Comparison of ENCODE assay signal across 27 cellular contexts in the genomic region with DNA sequence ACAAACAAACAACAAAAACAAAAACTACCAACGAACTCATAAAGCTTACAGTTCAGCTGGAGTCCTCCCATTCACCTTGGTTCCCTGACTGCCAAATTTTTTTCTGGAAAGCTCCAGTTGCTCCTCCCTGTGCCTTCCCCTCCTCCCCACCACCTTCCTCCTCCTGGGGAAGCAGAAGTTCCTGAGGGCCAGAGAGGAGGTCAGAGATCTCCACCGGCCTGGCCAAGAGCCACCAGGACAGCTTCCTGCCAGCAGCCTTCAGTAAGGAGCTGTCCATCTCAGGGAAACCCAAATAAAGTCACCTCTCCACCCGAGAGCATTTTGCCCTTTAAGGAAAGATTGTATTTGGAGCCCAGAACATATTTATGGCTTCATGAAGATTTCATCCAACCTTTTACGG. TPM values are rescaled to one million over a fixed set of nuclear protein-coding genes. Genes with fewer than 3 reads are reported as not detected.
"Had no signal": no experiment of that assay in that cellular context is flagged by ENCODE, and none has a peak within 500 bp of the region (broad histone marks: within the 10 kb centered on the region; RNA-seq: fewer than 3 reads in every experiment).

No MANE protein-coding gene starts in this region.

- DNase-seq: activated CD4-positive, alpha-beta T cell treated with anti-CD3 and anti-CD28 coated beads, Interleukin-2, amount 10 ng/mL, durations not matched to agents 7 days and 5 days; activated CD4-positive, CD25-positive, alpha-beta regulatory T cell treated with anti-CD3 and anti-CD28 coated beads, Interleukin-2, amount 50 U/mL, for 72 hours; activated CD8-positive, alpha-beta memory T cell treated with anti-CD3 and anti-CD28 coated beads, Interleukin-2, amount 10 ng/mL, durations not matched to agents 7 days and 5 days; activated CD8-positive, alpha-beta T cell treated with anti-CD3 and anti-CD28 coated beads for 36 hours; activated effector memory CD4-positive, alpha-beta T cell treated with anti-CD3 and anti-CD28 coated beads, Interleukin-2, amount 50 U/mL, for 16 hours; activated naive CD4-positive, alpha-beta T cell treated with anti-CD3 and anti-CD28 coated beads, Interleukin-2, amount 10 ng/mL, durations not matched to agents 7 days and 5 days; activated T-cell treated with anti-CD3 and anti-CD28 coated beads for 4 hours; effector CD4-positive, alpha-beta T cell; foreskin keratinocyte; hippocampal formation; kidney glomerular epithelial cell; mesenchymal stem cell; naive B cell; pancreas; psoas muscle; small intestine; stimulated activated CD4-positive, alpha-beta T cell treated with anti-CD3 and anti-CD28 coated beads, Interleukin-15, amount 100 ng/mL, for 24 hours; stomach; T-helper 1 cell; testis; upper lobe of left lung; WERI-Rb-1 had no signal

- H3K9me3 ChIP-seq: neutrophil, pancreas, psoas muscle, stomach, testis, upper lobe of left lung had no signal

- H3K27me3 ChIP-seq: foreskin keratinocyte, pancreas, stomach, testis, upper lobe of left lung had no signal

- ATAC-seq: activated CD8-positive, alpha-beta memory T cell treated with anti-CD3 and anti-CD28 coated beads, Interleukin-2, amount 10 ng/mL, durations not matched to agents 7 days and 5 days; activated CD8-positive, alpha-beta T cell treated with anti-CD3 and anti-CD28 coated beads for 36 hours; foreskin keratinocyte; pancreas; psoas muscle; sciatic nerve; stimulated activated memory B cell treated with anti-CD40 and anti-IgM and Interleukin-4, amounts not matched to agents 10 μg/mL and 1 μg/mL and 100 μg/mL, for 72 hours had no signal

- H3K27ac ChIP-seq: foreskin keratinocyte, neutrophil, pancreas, psoas muscle, stomach, testis, upper lobe of left lung, WERI-Rb-1 had no signal

- H3K4me3 ChIP-seq: pancreas, psoas muscle, stomach, testis, upper lobe of left lung had no signal

- H3K4me1 ChIP-seq: pancreas, psoas muscle had no signal

- FAIRE-seq: pancreas, small intestine, TTC549 had no signal

- H3K27me3 Mint-ChIP-seq: activated naive CD4-positive, alpha-beta T cell treated with anti-CD3 and anti-CD28 coated beads, Interleukin-2, amount 10 ng/mL, durations not matched to agents 7 days and 5 days had no signal

- H3K36me3 Mint-ChIP-seq: activated CD8-positive, alpha-beta memory T cell treated with anti-CD3 and anti-CD28 coated beads, Interleukin-2, amount 10 ng/mL, durations not matched to agents 7 days and 5 days; activated naive CD4-positive, alpha-beta T cell treated with anti-CD3 and anti-CD28 coated beads, Interleukin-2, amount 10 ng/mL, durations not matched to agents 7 days and 5 days; naive B cell; stimulated activated memory B cell treated with anti-CD40 and anti-IgM and Interleukin-4, amounts not matched to agents 10 μg/mL and 1 μg/mL and 100 μg/mL, for 72 hours had no signal

- H3K4me3 Mint-ChIP-seq: activated CD4-positive, alpha-beta T cell treated with anti-CD3 and anti-CD28 coated beads, Interleukin-2, amount 10 ng/mL, durations not matched to agents 7 days and 5 days; activated CD8-positive, alpha-beta memory T cell treated with anti-CD3 and anti-CD28 coated beads, Interleukin-2, amount 10 ng/mL, durations not matched to agents 7 days and 5 days; activated CD8-positive, alpha-beta T cell treated with anti-CD3 and anti-CD28 coated beads for 36 hours; activated naive CD4-positive, alpha-beta T cell treated with anti-CD3 and anti-CD28 coated beads, Interleukin-2, amount 10 ng/mL, durations not matched to agents 7 days and 5 days; naive B cell; stimulated activated memory B cell treated with anti-CD40 and anti-IgM and Interleukin-4, amounts not matched to agents 10 μg/mL and 1 μg/mL and 100 μg/mL, for 72 hours had no signal

- H3K4me1 Mint-ChIP-seq: activated CD4-positive, alpha-beta T cell treated with anti-CD3 and anti-CD28 coated beads, Interleukin-2, amount 10 ng/mL, durations not matched to agents 7 days and 5 days; activated CD8-positive, alpha-beta memory T cell treated with anti-CD3 and anti-CD28 coated beads, Interleukin-2, amount 10 ng/mL, durations not matched to agents 7 days and 5 days; activated naive CD4-positive, alpha-beta T cell treated with anti-CD3 and anti-CD28 coated beads, Interleukin-2, amount 10 ng/mL, durations not matched to agents 7 days and 5 days; naive B cell; stimulated activated memory B cell treated with anti-CD40 and anti-IgM and Interleukin-4, amounts not matched to agents 10 μg/mL and 1 μg/mL and 100 μg/mL, for 72 hours had no signal

- H3K36me3 ChIP-seq: neutrophil, pancreas, stomach, upper lobe of left lung, WERI-Rb-1 had no signal

- H3K9me3 Mint-ChIP-seq: activated CD4-positive, alpha-beta T cell treated with anti-CD3 and anti-CD28 coated beads, Interleukin-2, amount 10 ng/mL, durations not matched to agents 7 days and 5 days; activated CD8-positive, alpha-beta T cell treated with anti-CD3 and anti-CD28 coated beads for 36 hours; activated naive CD4-positive, alpha-beta T cell treated with anti-CD3 and anti-CD28 coated beads, Interleukin-2, amount 10 ng/mL, durations not matched to agents 7 days and 5 days; stimulated activated memory B cell treated with anti-CD40 and anti-IgM and Interleukin-4, amounts not matched to agents 10 μg/mL and 1 μg/mL and 100 μg/mL, for 72 hours had no signal

- H3K27ac Mint-ChIP-seq: activated CD4-positive, alpha-beta T cell treated with anti-CD3 and anti-CD28 coated beads, Interleukin-2, amount 10 ng/mL, durations not matched to agents 7 days and 5 days; activated CD8-positive, alpha-beta memory T cell treated with anti-CD3 and anti-CD28 coated beads, Interleukin-2, amount 10 ng/mL, durations not matched to agents 7 days and 5 days; activated CD8-positive, alpha-beta T cell treated with anti-CD3 and anti-CD28 coated beads for 36 hours; activated naive CD4-positive, alpha-beta T cell treated with anti-CD3 and anti-CD28 coated beads, Interleukin-2, amount 10 ng/mL, durations not matched to agents 7 days and 5 days; stimulated activated memory B cell treated with anti-CD40 and anti-IgM and Interleukin-4, amounts not matched to agents 10 μg/mL and 1 μg/mL and 100 μg/mL, for 72 hours had no signal

RNA-seq across cellular contexts. Expression of a gene that starts 20.0 kb away (rescaled TPM):
- total RNA-seq: activated CD4-positive, alpha-beta T cell treated with anti-CD3 and anti-CD28 coated beads, Interleukin-2, amount 10 ng/mL, durations not matched to agents 7 days and 5 days; activated CD8-positive, alpha-beta memory T cell treated with anti-CD3 and anti-CD28 coated beads, Interleukin-2, amount 10 ng/mL, durations not matched to agents 7 days and 5 days; activated CD8-positive, alpha-beta T cell treated with anti-CD3 and anti-CD28 coated beads for 36 hours; chondrocyte; foreskin keratinocyte had no signal
- polyA plus RNA-seq: foreskin keratinocyte had no signal

RNA-seq across cellular contexts. Expression of a gene that starts 35.3 kb away (rescaled TPM):
- total RNA-seq: activated CD4-positive, alpha-beta T cell treated with anti-CD3 and anti-CD28 coated beads, Interleukin-2, amount 10 ng/mL, durations not matched to agents 7 days and 5 days; activated CD8-positive, alpha-beta memory T cell treated with anti-CD3 and anti-CD28 coated beads, Interleukin-2, amount 10 ng/mL, durations not matched to agents 7 days and 5 days; activated CD8-positive, alpha-beta T cell treated with anti-CD3 and anti-CD28 coated beads for 36 hours; chondrocyte; foreskin keratinocyte; sciatic nerve had no signal
- polyA plus RNA-seq: foreskin keratinocyte had no signal
